In genomic region chr19:35212241-35212640, GRCh38 we compare ENCODE assay signal across 1 cellular context.
TF ChIP-seq lines count a peak whose summit lies in the region.

No MANE protein-coding gene starts in this region.

TF ChIP-seq in HCT116, 20 proteins besides CTCF, POLR2A, EP300 and RAD21 (continued from another document):
- TF ChIP-seq ELF1 (IDR thresholded peaks at IDR 0.05; ENCODE audit: borderline replicate concordance, low read depth) (no peak), JUND (IDR thresholded peaks at IDR 0.05) (no peak), POLR2AphosphoS5 (IDR thresholded peaks at IDR 0.05; ENCODE audit: low read depth, low read length) (no peak)
